In the genomic region with DNA sequence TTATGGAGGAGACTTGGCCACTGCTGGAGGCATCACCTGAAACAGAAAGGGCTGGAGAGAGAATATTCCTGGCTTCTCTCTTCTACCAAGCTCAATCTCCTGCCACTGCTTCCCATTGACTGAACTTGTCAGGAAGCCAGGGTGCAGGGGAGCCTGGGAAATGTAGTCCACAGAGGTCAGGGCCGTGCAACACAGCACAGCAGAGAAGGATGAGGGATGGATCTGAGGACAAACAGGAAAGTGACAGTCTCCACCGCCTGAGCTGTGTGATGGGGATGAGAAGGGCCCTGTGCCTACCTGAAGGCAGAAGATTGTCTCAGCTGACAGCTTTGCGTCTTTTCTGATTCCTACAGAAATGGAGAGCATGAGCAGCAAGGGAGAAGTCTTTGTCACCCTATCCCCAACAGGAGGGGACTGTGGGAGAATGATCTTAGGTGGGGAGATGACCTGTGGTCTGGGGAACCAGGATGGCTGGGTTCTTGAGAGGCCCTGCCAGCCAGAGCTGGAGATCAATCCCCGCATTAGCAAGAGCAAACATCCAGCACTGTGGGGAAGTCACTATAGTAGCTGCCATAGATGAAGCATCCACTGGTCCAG, we compare ENCODE assay signal across 8 cellular contexts.
DNase-seq lines count a peak whose midpoint lies in the region; ATAC-seq, FAIRE-seq and TF ChIP-seq lines count a peak whose summit lies in the region.

No MANE protein-coding gene starts in this region.

- FAIRE-seq in GM12878 (lab: Jason Lieb, UNC) = no peak

- H3K9ac ChIP-seq in GM12878 (ENCODE audit: control insufficient read depth, insufficient read depth, low read length) = no peak overlapping the region

- 52% methylated on average over 4 of the region's 4 CpGs for WGBS in GM12878 (ENCODE audit: insufficient coverage, insufficient replicate concordance, low lambda C conversion rate, missing lambda C conversion rate)
- 58% methylated on average over 4 of the region's 4 CpGs for WGBS in right lobe of liver (ENCODE audit: insufficient coverage, low coverage, low lambda C conversion rate, missing lambda C conversion rate)

- BruUV-seq in GM12878 (replicated peaks; lab: Mats Ljungman, UMichigan) = no TSS peak

- POLR2A ChIA-PET in GM12878 (lab: Charles Lee) = interaction anchor here (1.0 to 1.1 kb wide), 2 partner anchors 30 to 111 kb away, joined by 3 to 4 read pairs; no protein-coding TSS in a partner anchor

- H3K9me3 Mint-ChIP-seq in CD14-positive monocyte = peaks cover 0 to 4% (median under 1%) of the 10 kb centered on the region in 7 donors

- H3K27me3 ChIP-seq in GM12878 (replicated peaks in 1 of 2; ENCODE audit: control insufficient read depth in 2 of 2, insufficient read depth in 2 of 2, low read length in 1 of 2) (no peaks in the 10 kb centered on the region), right lobe of liver (no peaks in the 10 kb centered on the region)

- no peak overlapping the region for H3K4me3 Mint-ChIP-seq in CD14-positive monocyte

- peak overlapping the region in 1 of 7 donors; percentile 9 for H3K27ac Mint-ChIP-seq in CD14-positive monocyte

- H3K36me3 Mint-ChIP-seq in CD14-positive monocyte = no peaks in the 10 kb centered on the region

- TF ChIP-seq RAD21 in GM12878 (IDR thresholded peaks at IDR 0.05; ENCODE audit: insufficient read depth, low read depth, low read length) = no peak

- peaks cover 48% of the 10 kb centered on the region for H3K4me1 ChIP-seq in GM12878 (ENCODE audit: control insufficient read depth, insufficient read depth, low read length)
- peaks cover 0 to 16% (median 4%) of the 10 kb centered on the region in 4 donors for H3K4me1 ChIP-seq in right lobe of liver

- TF ChIP-seq POLR2A in GM12878 (IDR thresholded peaks at IDR 0.05; ENCODE audit: low read depth, low read length) = no peak
- TF ChIP-seq POLR2A in right lobe of liver (IDR thresholded peaks at IDR 0.05) = no peak

- no peak for TF ChIP-seq EP300 in GM12878 (IDR thresholded peaks at IDR 0.05; ENCODE audit: borderline replicate concordance in 1 of 2, control insufficient read depth in 1 of 2, low read depth in 2 of 2, low read length in 2 of 2)

- no peak overlapping the region for H3K4me3 ChIP-seq in GM12878
- H3K4me3 ChIP-seq in right lobe of liver = no peak overlapping the region

- RAD21 ChIA-PET in GM12878 (lab: Charles Lee; ENCODE audit: unreplicated experiment) = interaction anchor here (1.1 kb wide), 1 partner anchor 44 kb away, joined by 3 read pairs; no protein-coding TSS in a partner anchor

- peak overlapping the region; percentile 21 for H2AFZ ChIP-seq in GM12878 (ENCODE audit: control insufficient read depth, low read depth, low read length)

- SMC1A ChIA-PET in GM12878 (lab: Charles Lee; ENCODE audit: uncharacterized antibody, unreplicated experiment) = interaction anchor here (1.1 to 5.4 kb wide), 3 partner anchors 9 to 42 kb away, joined by 3 to 42 read pairs (median 6); no protein-coding TSS in a partner anchor

- peaks cover 8% of the 10 kb centered on the region for H3K4me1 Mint-ChIP-seq in CD14-positive monocyte

- H3K4me2 ChIP-seq in GM12878 (ENCODE audit: control insufficient read depth, insufficient read depth) = peak overlapping the region; percentile 19; the same call in 1 of the 2 replicates

- H4K20me1 ChIP-seq in GM12878 (ENCODE audit: control insufficient read depth, insufficient read depth) = no peaks in the 10 kb centered on the region

- no peaks in the 10 kb centered on the region for H3K79me2 ChIP-seq in GM12878 (ENCODE audit: control insufficient read depth, insufficient read depth, low read length)

- peak overlapping the region; percentile 17; the same call in 1 of the 2 replicates for H3K27ac ChIP-seq in GM12878 (ENCODE audit: control insufficient read depth, insufficient read depth)
- no peak overlapping the region for H3K27ac ChIP-seq in right lobe of liver

- ATAC-seq in GM12878 (peak; percentile 36), right lobe of liver (peak; percentile 63 to 80 (median 71)), HG03432 (IDR thresholded peaks at IDR 0.05; ENCODE audit: unreplicated experiment) (no peak)

- intact Hi-C loops in CD14-positive monocyte (cut with micrococcal nuclease) = no loop called here
- intact Hi-C loops in GM12878 (cut with micrococcal nuclease; ENCODE audit: unreplicated experiment) = no loop called here
- intact Hi-C loops in right lobe of liver (cut with DNase I) = no loop called here

- no peaks in the 10 kb centered on the region for H3K36me3 ChIP-seq in GM12878 (ENCODE audit: control insufficient read depth in 2 of 2, insufficient read depth in 2 of 2, low read length in 1 of 2)
- no peaks in the 10 kb centered on the region for H3K36me3 ChIP-seq in right lobe of liver

- no peak for TF ChIP-seq CTCF in CD14-positive monocyte (IDR thresholded peaks at IDR 0.05)
- TF ChIP-seq CTCF in GM12878 (IDR thresholded peaks at IDR 0.05 in 2 of 3, conservative IDR thresholded peaks at IDR 0.05 in 1 of 3; ENCODE audit: control insufficient read depth in 2 of 3, extremely low read depth in 1 of 3, insufficient read depth in 1 of 3, low read depth in 3 of 3, low read length in 3 of 3) = no peak
- TF ChIP-seq CTCF in right lobe of liver (IDR thresholded peaks at IDR 0.05) = no peak

- H3K9me3 ChIP-seq in GM12878 (replicated peaks; ENCODE audit: control insufficient read depth, insufficient read depth, low read length) = peaks cover 4% of the 10 kb centered on the region; the same call in 2 of the 3 replicates
- H3K9me3 ChIP-seq in right lobe of liver = no peaks in the 10 kb centered on the region

- peaks cover 0 to 6% (median 2%) of the 10 kb centered on the region in 3 donors for H3K27me3 Mint-ChIP-seq in CD14-positive monocyte (ENCODE audit: low read depth in 3 of 3)

- in situ Hi-C loops in GM12878 (cut with MboI) = no loop called here

- CTCF ChIA-PET in GM12878 (lab: Yijun Ruan, JAX) = interaction anchor here (0.8 to 1.1 kb wide), 3 partner anchors 9 to 172 kb away, joined by 3 read pairs; no protein-coding TSS in a partner anchor

- DNase-seq in CD14-positive monocyte (ENCODE audit: low spot score) (peak; percentile 24), Kasumi-1 (lab: John Stamatoyannopoulos, UW) (peak; percentile 14 to 21), GM12878 (ENCODE audit: low read depth, low spot score) (no peak), right lobe of liver (peak; percentile 73 to 81 (median 79)), HPDE6-E6E7 (ENCODE audit: extremely low spot score) (no peak), T-helper 1 cell (no peak)
- DNase-seq in stimulated activated CD4-positive, alpha-beta T cell treated with anti-CD3 and anti-CD28 coated beads, Interleukin-1b, Interleukin-23, amount 100 ng/mL, for 48 hours = no peak

TF ChIP-seq in GM12878, 131 proteins besides CTCF, POLR2A, EP300 and RAD21 (continues in another document):
- TF ChIP-seq WRNIP1 (IDR thresholded peaks at IDR 0.05; ENCODE audit: borderline replicate concordance, low read depth, low read length) (no peak), GATAD2B (conservative IDR thresholded peaks at IDR 0.05; ENCODE audit: low read depth) (no peak), GABPA (IDR thresholded peaks at IDR 0.05; ENCODE audit: low read depth) (peak; percentile 61; the same call in 1 of the 2 replicates), POLR2AphosphoS2 (IDR thresholded peaks at IDR 0.05; ENCODE audit: low read depth, low read length) (no peak), CEBPB (IDR thresholded peaks at IDR 0.05; ENCODE audit: borderline replicate concordance in 1 of 2, low read depth in 2 of 2, low read length in 2 of 2) (no peak), POU2F2 (IDR thresholded peaks at IDR 0.05; ENCODE audit: borderline replicate concordance, low read depth, low read length) (no peak), YY1 (IDR thresholded peaks at IDR 0.05; ENCODE audit: low read depth, low read length) (peak; percentile 50; the same call in 1 of the 2 replicates), SIX5 (IDR thresholded peaks at IDR 0.05; ENCODE audit: low read depth, low read length, severe bottlenecking) (peak; percentile 74), SRF (IDR thresholded peaks at IDR 0.05; ENCODE audit: low read depth in 2 of 2, low read length in 2 of 2) (no peak), IKZF2 (IDR thresholded peaks at IDR 0.05) (no peak)
- TF ChIP-seq, protein P1, sequence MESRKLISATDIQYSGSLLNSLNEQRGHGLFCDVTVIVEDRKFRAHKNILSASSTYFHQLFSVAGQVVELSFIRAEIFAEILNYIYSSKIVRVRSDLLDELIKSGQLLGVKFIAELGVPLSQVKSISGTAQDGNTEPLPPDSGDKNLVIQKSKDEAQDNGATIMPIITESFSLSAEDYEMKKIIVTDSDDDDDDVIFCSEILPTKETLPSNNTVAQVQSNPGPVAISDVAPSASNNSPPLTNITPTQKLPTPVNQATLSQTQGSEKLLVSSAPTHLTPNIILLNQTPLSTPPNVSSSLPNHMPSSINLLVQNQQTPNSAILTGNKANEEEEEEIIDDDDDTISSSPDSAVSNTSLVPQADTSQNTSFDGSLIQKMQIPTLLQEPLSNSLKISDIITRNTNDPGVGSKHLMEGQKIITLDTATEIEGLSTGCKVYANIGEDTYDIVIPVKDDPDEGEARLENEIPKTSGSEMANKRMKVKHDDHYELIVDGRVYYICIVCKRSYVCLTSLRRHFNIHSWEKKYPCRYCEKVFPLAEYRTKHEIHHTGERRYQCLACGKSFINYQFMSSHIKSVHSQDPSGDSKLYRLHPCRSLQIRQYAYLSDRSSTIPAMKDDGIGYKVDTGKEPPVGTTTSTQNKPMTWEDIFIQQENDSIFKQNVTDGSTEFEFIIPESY (IDR thresholded peaks at IDR 0.05) = no peak
- TF ChIP-seq, protein P2, sequence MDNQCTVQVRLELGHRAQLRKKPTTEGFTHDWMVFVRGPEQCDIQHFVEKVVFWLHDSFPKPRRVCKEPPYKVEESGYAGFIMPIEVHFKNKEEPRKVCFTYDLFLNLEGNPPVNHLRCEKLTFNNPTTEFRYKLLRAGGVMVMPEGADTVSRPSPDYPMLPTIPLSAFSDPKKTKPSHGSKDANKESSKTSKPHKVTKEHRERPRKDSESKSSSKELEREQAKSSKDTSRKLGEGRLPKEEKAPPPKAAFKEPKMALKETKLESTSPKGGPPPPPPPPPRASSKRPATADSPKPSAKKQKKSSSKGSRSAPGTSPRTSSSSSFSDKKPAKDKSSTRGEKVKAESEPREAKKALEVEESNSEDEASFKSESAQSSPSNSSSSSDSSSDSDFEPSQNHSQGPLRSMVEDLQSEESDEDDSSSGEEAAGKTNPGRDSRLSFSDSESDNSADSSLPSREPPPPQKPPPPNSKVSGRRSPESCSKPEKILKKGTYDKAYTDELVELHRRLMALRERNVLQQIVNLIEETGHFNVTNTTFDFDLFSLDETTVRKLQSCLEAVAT (IDR thresholded peaks at IDR 0.05) = no peak
- TF ChIP-seq, protein P3, sequence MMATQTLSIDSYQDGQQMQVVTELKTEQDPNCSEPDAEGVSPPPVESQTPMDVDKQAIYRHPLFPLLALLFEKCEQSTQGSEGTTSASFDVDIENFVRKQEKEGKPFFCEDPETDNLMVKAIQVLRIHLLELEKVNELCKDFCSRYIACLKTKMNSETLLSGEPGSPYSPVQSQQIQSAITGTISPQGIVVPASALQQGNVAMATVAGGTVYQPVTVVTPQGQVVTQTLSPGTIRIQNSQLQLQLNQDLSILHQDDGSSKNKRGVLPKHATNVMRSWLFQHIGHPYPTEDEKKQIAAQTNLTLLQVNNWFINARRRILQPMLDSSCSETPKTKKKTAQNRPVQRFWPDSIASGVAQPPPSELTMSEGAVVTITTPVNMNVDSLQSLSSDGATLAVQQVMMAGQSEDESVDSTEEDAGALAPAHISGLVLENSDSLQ (IDR thresholded peaks at IDR 0.05) = no peak

Comparison
In these comparisons a context has a peak if more than half of its experiments do, and no peak if none do; other contexts are left out.
1. DNase-seq: peak in CD14-positive monocyte (single experiment), Kasumi-1 (2 of 2) and right lobe of liver (3 of 3); none in GM12878 (single experiment), stimulated activated CD4-positive, alpha-beta T cell treated with anti-CD3 and anti-CD28 coated beads, Interleukin-1b, Interleukin-23, amount 100 ng/mL, for 48 hours (single experiment), HPDE6-E6E7 (single experiment) and T-helper 1 cell (0 of 5).